ENCODE assay signal across 26 cellular contexts in genomic region chr11:2130881-2131352, GRCh38. TPM values are rescaled to one million over a fixed set of nuclear protein-coding genes. Genes with fewer than 3 reads are reported as not detected.
"Had no signal": no experiment of that assay in that cellular context is flagged by ENCODE, and none has a peak within 500 bp of the region (broad histone marks: within the 10 kb centered on the region; RNA-seq: fewer than 3 reads in every experiment).

No MANE protein-coding gene starts in this region.

- H3K36me3 Mint-ChIP-seq: activated naive CD4-positive, alpha-beta T cell treated with anti-CD3 and anti-CD28 coated beads, Interleukin-2, amount 50 U/mL, for 24 hours; naive thymus-derived CD8-positive, alpha-beta T cell had no signal

- H3K9me3 Mint-ChIP-seq: activated naive CD4-positive, alpha-beta T cell treated with anti-CD3 and anti-CD28 coated beads, Interleukin-2, amount 50 U/mL, for 24 hours had no signal

- H3K27ac ChIP-seq: ascending aorta, brain microvascular endothelial cell, spleen, upper lobe of right lung had no signal

- DNase-seq: activated CD4-positive, alpha-beta memory T cell treated with anti-CD3 and anti-CD28 coated beads, Interleukin-2, amount 10 ng/mL, durations not matched to agents 7 days and 5 days; activated CD4-positive, alpha-beta T cell treated with anti-CD3 and anti-CD28 coated beads for 48 hours; activated CD4-positive, CD25-positive, alpha-beta regulatory T cell; activated effector memory CD4-positive, alpha-beta T cell treated with Interleukin-2 at 50 U/mL for 16 hours; activated T-cell treated with anti-CD3 and anti-CD28 coated beads, Interleukin-2, amount 50 U/mL, for 72 hours; brain microvascular endothelial cell; caudate nucleus; dermis blood vessel endothelial cell; effector CD8-positive, alpha-beta T cell; erythroblast; foreskin fibroblast; kidney; spleen; stimulated activated CD4-positive, alpha-beta T cell treated with anti-CD3 and anti-CD28 coated beads, Interleukin-4, amount 100 ng/mL, for 1 hour; stimulated activated naive CD8-positive, alpha-beta T cell treated with anti-CD3 and anti-CD28 coated beads, Interleukin-15, Interleukin-2, amounts not matched to agents 100 U/mL and 50 U/mL, for 24 hours; SW 1271; T-helper 17 cell; upper lobe of right lung had no signal

- H3K27ac Mint-ChIP-seq: activated CD4-positive, alpha-beta memory T cell treated with anti-CD3 and anti-CD28 coated beads, Interleukin-2, amount 10 ng/mL, durations not matched to agents 7 days and 5 days; activated T-cell treated with anti-CD3 and anti-CD28 coated beads, Interleukin-2, amount 50 U/mL, for 72 hours; T-helper 17 cell had no signal

- H3K4me1 ChIP-seq: ascending aorta, spleen, upper lobe of right lung had no signal

- H3K4me3 ChIP-seq: ascending aorta, lung, spleen, upper lobe of right lung had no signal

- H3K36me3 ChIP-seq: ascending aorta, brain microvascular endothelial cell, spleen, upper lobe of right lung had no signal

- H3K9me3 ChIP-seq: ascending aorta, spleen, upper lobe of right lung had no signal

- H3K4me1 Mint-ChIP-seq: activated CD4-positive, alpha-beta memory T cell treated with anti-CD3 and anti-CD28 coated beads, Interleukin-2, amount 10 ng/mL, durations not matched to agents 7 days and 5 days; activated naive CD4-positive, alpha-beta T cell treated with anti-CD3 and anti-CD28 coated beads, Interleukin-2, amount 50 U/mL, for 24 hours; T-helper 17 cell had no signal

- H3K4me3 Mint-ChIP-seq: activated CD4-positive, alpha-beta memory T cell treated with anti-CD3 and anti-CD28 coated beads, Interleukin-2, amount 10 ng/mL, durations not matched to agents 7 days and 5 days; activated naive CD4-positive, alpha-beta T cell treated with anti-CD3 and anti-CD28 coated beads, Interleukin-2, amount 50 U/mL, for 24 hours; activated T-cell treated with anti-CD3 and anti-CD28 coated beads, Interleukin-2, amount 50 U/mL, for 72 hours; naive thymus-derived CD8-positive, alpha-beta T cell; T-helper 17 cell had no signal

RNA-seq across cellular contexts. Expression of gene IGF2, which starts 8.3 kb away (rescaled TPM):
- total RNA-seq: naive thymus-derived CD8-positive, alpha-beta T cell had no signal
- polyA plus RNA-seq: naive thymus-derived CD8-positive, alpha-beta T cell had no signal

RNA-seq across cellular contexts. Expression of gene INS, which starts 30.1 kb away (rescaled TPM):
- total RNA-seq: activated CD4-positive, alpha-beta memory T cell treated with anti-CD3 and anti-CD28 coated beads, Interleukin-2, amount 10 ng/mL, durations not matched to agents 7 days and 5 days; activated T-cell treated with anti-CD3 and anti-CD28 coated beads, Interleukin-2, amount 50 U/mL, for 72 hours; ascending aorta; dermis blood vessel endothelial cell; fibroblast of lung; kidney; lung; naive thymus-derived CD8-positive, alpha-beta T cell; renal cortical epithelial cell; subcutaneous adipose tissue; T-helper 17 cell; upper lobe of right lung had no signal
- polyA plus RNA-seq: fibroblast of lung; naive thymus-derived CD8-positive, alpha-beta T cell had no signal

RNA-seq across cellular contexts. Expression of gene TH, which starts 40.7 kb away (rescaled TPM):
- total RNA-seq: activated CD4-positive, alpha-beta memory T cell treated with anti-CD3 and anti-CD28 coated beads, Interleukin-2, amount 10 ng/mL, durations not matched to agents 7 days and 5 days; activated T-cell treated with anti-CD3 and anti-CD28 coated beads, Interleukin-2, amount 50 U/mL, for 72 hours; ascending aorta; dermis blood vessel endothelial cell; kidney; mesenteric fat pad; naive thymus-derived CD8-positive, alpha-beta T cell; subcutaneous adipose tissue; T-helper 17 cell; upper lobe of right lung had no signal
- polyA plus RNA-seq: fibroblast of lung; naive thymus-derived CD8-positive, alpha-beta T cell had no signal
